ENCODE assay signal across 29 cellular contexts in the genomic region with DNA sequence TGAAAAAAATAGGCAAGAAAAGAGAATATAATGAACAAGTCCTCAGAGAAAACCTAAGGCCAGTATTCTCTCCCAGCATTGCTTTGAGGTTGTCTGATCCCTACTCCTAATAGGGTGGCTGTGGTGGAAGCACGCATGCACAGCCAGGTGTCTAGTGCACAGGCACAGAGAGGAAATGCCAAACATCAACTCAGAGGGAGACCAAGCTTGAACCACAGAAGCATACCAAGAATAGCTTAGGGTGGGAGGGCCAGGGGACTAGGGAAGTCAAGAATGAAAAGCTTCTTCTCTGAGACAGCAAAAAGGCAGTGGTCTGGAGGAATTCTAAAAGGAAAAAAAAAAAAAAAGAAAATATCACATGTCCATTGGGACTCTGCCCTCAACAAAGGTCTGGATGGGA.
"Had no signal": no experiment of that assay in that cellular context is flagged by ENCODE, and none has a peak within 500 bp of the region (broad histone marks: within the 10 kb centered on the region; RNA-seq: fewer than 3 reads in every experiment).

No MANE protein-coding gene starts in this region.

- H3K27ac ChIP-seq: body of pancreas, epithelial cell of prostate, esophagus squamous epithelium, gastroesophageal sphincter, heart right ventricle had no signal

- H3K4me1 ChIP-seq: body of pancreas, esophagus squamous epithelium, gastroesophageal sphincter, heart right ventricle had no signal

- DNase-seq: activated CD4-positive, alpha-beta memory T cell treated with anti-CD3 and anti-CD28 coated beads, Interleukin-2, amount 10 ng/mL, durations not matched to agents 7 days and 5 days; activated CD4-positive, alpha-beta T cell treated with anti-CD3 and anti-CD28 coated beads for 1 hour; activated CD4-positive, alpha-beta T cell treated with anti-CD3 and anti-CD28 coated beads for 4 hours; activated CD4-positive, alpha-beta T cell treated with anti-CD3 and anti-CD28 coated beads, Interleukin-2, amount 10 ng/mL, durations not matched to agents 7 days and 5 days; activated CD4-positive, alpha-beta T cell treated with anti-CD3 and anti-CD28 coated beads, Interleukin-2, amount 50 U/mL, for 4 hours; activated CD8-positive, alpha-beta memory T cell treated with anti-CD3 and anti-CD28 coated beads, Interleukin-2, amount 50 U/mL, for 48 hours; activated gamma-delta T cell; activated naive CD4-positive, alpha-beta T cell treated with anti-CD3 and anti-CD28 coated beads, Interleukin-2, amount 50 U/mL, for 16 hours; activated naive CD4-positive, alpha-beta T cell treated with Interleukin-2 at 50 U/mL for 16 hours; activated T-cell treated with anti-CD3 and anti-CD28 coated beads for 4 hours; activated T-cell treated with anti-CD3 and anti-CD28 coated beads, Interleukin-2, amount 50 U/mL, for 24 hours; activated T-cell treated with anti-CD3 and anti-CD28 coated beads, Interleukin-2, amount 50 U/mL, for 72 hours; amniotic stem cell; anterior cingulate cortex; body of pancreas; caudate nucleus; cortex of kidney; dermis blood vessel endothelial cell; effector CD8-positive, alpha-beta T cell; esophagus squamous epithelium; foreskin melanocyte; heart right ventricle; T-helper 2 cell had no signal

- FAIRE-seq: astrocyte, colon, endometrium, endothelial cell of umbilical vein had no signal

- H3K36me3 ChIP-seq: esophagus squamous epithelium, gastroesophageal sphincter, heart right ventricle had no signal

- H3K4me3 ChIP-seq: body of pancreas, esophagus squamous epithelium, gastroesophageal sphincter, heart right ventricle had no signal

- H3K27me3 ChIP-seq: body of pancreas, esophagus squamous epithelium, gastroesophageal sphincter, heart right ventricle had no signal

- H3K9me3 ChIP-seq: body of pancreas, esophagus squamous epithelium, gastroesophageal sphincter had no signal
